17 cellular contexts compared by ENCODE assay signal in the genomic region with DNA sequence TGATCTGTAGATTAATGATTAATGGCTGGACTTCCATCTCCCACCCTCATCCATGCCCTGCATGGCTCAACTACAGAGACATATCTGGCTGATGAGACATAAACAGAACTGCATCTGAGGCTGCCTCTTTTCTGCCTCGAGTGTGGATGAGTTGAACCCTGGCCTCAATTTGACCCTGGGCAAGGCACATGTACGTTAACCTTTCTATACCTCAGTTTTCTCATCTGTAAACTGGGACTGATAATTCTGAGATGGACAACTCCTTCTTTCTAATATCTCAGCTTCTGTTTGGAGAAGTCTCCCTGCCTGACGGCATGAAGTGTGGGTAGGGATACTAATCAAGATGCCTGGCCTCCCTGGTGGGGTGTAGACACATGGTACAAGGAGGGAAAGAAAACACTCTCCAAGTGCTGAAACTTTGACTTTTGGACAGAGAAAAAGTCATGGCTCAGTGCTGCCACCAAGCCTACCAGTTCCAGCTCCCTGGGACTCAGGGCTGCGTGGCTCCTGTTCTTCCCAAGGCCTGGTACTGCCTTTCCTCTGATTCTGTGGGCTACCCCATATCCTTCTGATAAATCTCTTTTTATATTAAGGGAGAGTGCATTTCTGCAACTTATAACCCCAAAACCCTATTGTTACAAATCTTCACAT.
DNase-seq lines count a peak whose midpoint lies in the region; ATAC-seq, FAIRE-seq and TF ChIP-seq lines count a peak whose summit lies in the region.
"Had no signal": no experiment of that assay in that cellular context is flagged by ENCODE, and none has a peak within 500 bp of the region (broad histone marks: within the 10 kb centered on the region; RNA-seq: fewer than 3 reads in every experiment).

No MANE protein-coding gene starts in this region.

- no peak overlapping the region for H3K4me3 ChIP-seq in GM12878
- H3K4me3 ChIP-seq: stomach had no signal

- SMC1A ChIA-PET in GM12878 (lab: Charles Lee; ENCODE audit: uncharacterized antibody, unreplicated experiment), result no interaction called here

- H4K20me1 ChIP-seq in GM12878 (ENCODE audit: control insufficient read depth, insufficient read depth), result no peaks in the 10 kb centered on the region

- no TSS peak for BruUV-seq in GM12878 (replicated peaks; lab: Mats Ljungman, UMichigan)

- H3K36me3 ChIP-seq in GM12878 (ENCODE audit: control insufficient read depth in 2 of 2, insufficient read depth in 2 of 2, low read length in 1 of 2), result no peaks in the 10 kb centered on the region
- H3K36me3 ChIP-seq: stomach had no signal

- RAD21 ChIA-PET in GM12878 (lab: Charles Lee; ENCODE audit: unreplicated experiment), result interaction anchor here (0.6 kb wide), 1 partner anchor 98 kb away, joined by 3 read pairs; no protein-coding TSS in a partner anchor

- no peak overlapping the region for H3K4me2 ChIP-seq in GM12878 (ENCODE audit: control insufficient read depth, insufficient read depth)

- POLR2A ChIA-PET in GM12878 (lab: Charles Lee), result no interaction called here

- in situ Hi-C loops in GM12878 (cut with MboI), result no loop called here

- DNase-seq in HuH-7 (ENCODE audit: low spot score), result peak; percentile 29
- no peak for DNase-seq in GM12878 (ENCODE audit: low read depth, low spot score)
- peak; percentile 29 for DNase-seq in kidney tubule cell (ENCODE audit: low spot score)
- DNase-seq in posterior vena cava (ENCODE audit: low spot score), result no peak
- DNase-seq in GM19239 (ENCODE audit: insufficient read length, low spot score), result no peak
- no peak for DNase-seq in cortex of kidney (lab: John Stamatoyannopoulos, UW)
- DNase-seq: activated CD4-positive, alpha-beta T cell treated with anti-CD3 and anti-CD28 coated beads for 36 hours; activated naive CD8-positive, alpha-beta T cell treated with anti-CD3 and anti-CD28 coated beads for 36 hours; islet precursor cell; NCI-H2081; NCI-H748 treated with DMSO at 0.1 percent for 48 hours; stimulated activated CD4-positive, alpha-beta T cell treated with anti-CD3 and anti-CD28 coated beads, Interleukin-12 subunit alpha, Interleukin-12 subunit beta, amount 100 ng/mL, for 4 hours; stomach had no signal

- CTCF ChIA-PET in GM12878 (lab: Yijun Ruan, JAX), result no interaction called here

- no peak overlapping the region for H3K9ac ChIP-seq in GM12878 (ENCODE audit: control insufficient read depth, insufficient read depth, low read length)

- no peak for TF ChIP-seq EP300 in GM12878 (IDR thresholded peaks at IDR 0.05; ENCODE audit: borderline replicate concordance in 1 of 2, control insufficient read depth in 1 of 2, low read depth in 2 of 2, low read length in 2 of 2)

- no peak for TF ChIP-seq POLR2A in GM12878 (IDR thresholded peaks at IDR 0.05; ENCODE audit: low read depth, low read length)

- no peak for FAIRE-seq in GM12878 (lab: Jason Lieb, UNC)
- FAIRE-seq in GM19239 (lab: Jason Lieb, UNC), result no peak
- FAIRE-seq: GM12892 had no signal

- H2AFZ ChIP-seq in GM12878 (ENCODE audit: control insufficient read depth, low read depth, low read length), result no peak overlapping the region

- H3K27me3 ChIP-seq in GM12878 (replicated peaks in 1 of 2; ENCODE audit: control insufficient read depth in 2 of 2, insufficient read depth in 2 of 2, low read length in 1 of 2), result no peaks in the 10 kb centered on the region
- H3K27me3 ChIP-seq: stomach had no signal

- intact Hi-C loops in GM12878 (cut with micrococcal nuclease; ENCODE audit: unreplicated experiment) (no loop called here), posterior vena cava (cut with DNase I) (no loop called here)

- TF ChIP-seq CTCF in C4-2B (conservative IDR thresholded peaks at IDR 0.05) (0 out of 2 replicates have a peak, but pooled peaks have one; percentile 4), GM12878 (IDR thresholded peaks at IDR 0.05 in 2 of 3, conservative IDR thresholded peaks at IDR 0.05 in 1 of 3; ENCODE audit: control insufficient read depth in 2 of 3, extremely low read depth in 1 of 3, insufficient read depth in 1 of 3, low read depth in 3 of 3, low read length in 3 of 3) (no peak; a peak in 1 of 6 replicates)

- H3K79me2 ChIP-seq in GM12878 (ENCODE audit: control insufficient read depth, insufficient read depth, low read length), result no peaks in the 10 kb centered on the region

- no peaks in the 10 kb centered on the region for H3K4me1 ChIP-seq in GM12878 (ENCODE audit: control insufficient read depth, insufficient read depth, low read length)

- H3K27ac ChIP-seq in C4-2B (no peak overlapping the region), GM12878 (ENCODE audit: control insufficient read depth, insufficient read depth) (no peak overlapping the region)
- H3K27ac ChIP-seq: RWPE1, stomach had no signal

- WGBS in GM12878 (ENCODE audit: insufficient coverage, insufficient replicate concordance, low lambda C conversion rate, missing lambda C conversion rate), result 37% methylated on average over 4 of the region's 4 CpGs

- ATAC-seq in GM12878 (no peak), GM21423 (IDR thresholded peaks at IDR 0.05; ENCODE audit: unreplicated experiment) (no peak)
- ATAC-seq: activated CD4-positive, alpha-beta T cell treated with anti-CD3 and anti-CD28 coated beads for 36 hours had no signal

- TF ChIP-seq RAD21 in GM12878 (IDR thresholded peaks at IDR 0.05; ENCODE audit: insufficient read depth, low read depth, low read length), result no peak

- no peaks in the 10 kb centered on the region for H3K9me3 ChIP-seq in GM12878 (replicated peaks; ENCODE audit: control insufficient read depth, insufficient read depth, low read length)
- H3K9me3 ChIP-seq: stomach had no signal

TF ChIP-seq in GM12878, 131 proteins besides CTCF, POLR2A, EP300 and RAD21:
- TF ChIP-seq, protein P1, sequence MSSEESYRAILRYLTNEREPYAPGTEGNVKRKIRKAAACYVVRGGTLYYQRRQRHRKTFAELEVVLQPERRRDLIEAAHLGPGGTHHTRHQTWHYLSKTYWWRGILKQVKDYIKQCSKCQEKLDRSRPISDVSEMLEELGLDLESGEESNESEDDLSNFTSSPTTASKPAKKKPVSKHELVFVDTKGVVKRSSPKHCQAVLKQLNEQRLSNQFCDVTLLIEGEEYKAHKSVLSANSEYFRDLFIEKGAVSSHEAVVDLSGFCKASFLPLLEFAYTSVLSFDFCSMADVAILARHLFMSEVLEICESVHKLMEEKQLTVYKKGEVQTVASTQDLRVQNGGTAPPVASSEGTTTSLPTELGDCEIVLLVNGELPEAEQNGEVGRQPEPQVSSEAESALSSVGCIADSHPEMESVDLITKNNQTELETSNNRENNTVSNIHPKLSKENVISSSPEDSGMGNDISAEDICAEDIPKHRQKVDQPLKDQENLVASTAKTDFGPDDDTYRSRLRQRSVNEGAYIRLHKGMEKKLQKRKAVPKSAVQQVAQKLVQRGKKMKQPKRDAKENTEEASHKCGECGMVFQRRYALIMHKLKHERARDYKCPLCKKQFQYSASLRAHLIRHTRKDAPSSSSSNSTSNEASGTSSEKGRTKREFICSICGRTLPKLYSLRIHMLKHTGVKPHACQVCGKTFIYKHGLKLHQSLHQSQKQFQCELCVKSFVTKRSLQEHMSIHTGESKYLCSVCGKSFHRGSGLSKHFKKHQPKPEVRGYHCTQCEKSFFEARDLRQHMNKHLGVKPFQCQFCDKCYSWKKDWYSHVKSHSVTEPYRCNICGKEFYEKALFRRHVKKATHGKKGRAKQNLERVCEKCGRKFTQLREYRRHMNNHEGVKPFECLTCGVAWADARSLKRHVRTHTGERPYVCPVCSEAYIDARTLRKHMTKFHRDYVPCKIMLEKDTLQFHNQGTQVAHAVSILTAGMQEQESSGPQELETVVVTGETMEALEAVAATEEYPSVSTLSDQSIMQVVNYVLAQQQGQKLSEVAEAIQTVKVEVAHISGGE (CRISPR knock-in tag; IDR thresholded peaks at IDR 0.05), result no peak
- TF ChIP-seq, protein P2, sequence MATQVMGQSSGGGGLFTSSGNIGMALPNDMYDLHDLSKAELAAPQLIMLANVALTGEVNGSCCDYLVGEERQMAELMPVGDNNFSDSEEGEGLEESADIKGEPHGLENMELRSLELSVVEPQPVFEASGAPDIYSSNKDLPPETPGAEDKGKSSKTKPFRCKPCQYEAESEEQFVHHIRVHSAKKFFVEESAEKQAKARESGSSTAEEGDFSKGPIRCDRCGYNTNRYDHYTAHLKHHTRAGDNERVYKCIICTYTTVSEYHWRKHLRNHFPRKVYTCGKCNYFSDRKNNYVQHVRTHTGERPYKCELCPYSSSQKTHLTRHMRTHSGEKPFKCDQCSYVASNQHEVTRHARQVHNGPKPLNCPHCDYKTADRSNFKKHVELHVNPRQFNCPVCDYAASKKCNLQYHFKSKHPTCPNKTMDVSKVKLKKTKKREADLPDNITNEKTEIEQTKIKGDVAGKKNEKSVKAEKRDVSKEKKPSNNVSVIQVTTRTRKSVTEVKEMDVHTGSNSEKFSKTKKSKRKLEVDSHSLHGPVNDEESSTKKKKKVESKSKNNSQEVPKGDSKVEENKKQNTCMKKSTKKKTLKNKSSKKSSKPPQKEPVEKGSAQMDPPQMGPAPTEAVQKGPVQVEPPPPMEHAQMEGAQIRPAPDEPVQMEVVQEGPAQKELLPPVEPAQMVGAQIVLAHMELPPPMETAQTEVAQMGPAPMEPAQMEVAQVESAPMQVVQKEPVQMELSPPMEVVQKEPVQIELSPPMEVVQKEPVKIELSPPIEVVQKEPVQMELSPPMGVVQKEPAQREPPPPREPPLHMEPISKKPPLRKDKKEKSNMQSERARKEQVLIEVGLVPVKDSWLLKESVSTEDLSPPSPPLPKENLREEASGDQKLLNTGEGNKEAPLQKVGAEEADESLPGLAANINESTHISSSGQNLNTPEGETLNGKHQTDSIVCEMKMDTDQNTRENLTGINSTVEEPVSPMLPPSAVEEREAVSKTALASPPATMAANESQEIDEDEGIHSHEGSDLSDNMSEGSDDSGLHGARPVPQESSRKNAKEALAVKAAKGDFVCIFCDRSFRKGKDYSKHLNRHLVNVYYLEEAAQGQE (IDR thresholded peaks at IDR 0.05; ENCODE audit: low read depth, low read length), result peak; percentile 46; the same call in 1 of the 2 replicates
- TF ChIP-seq JUNB (IDR thresholded peaks at IDR 0.05) (no peak), FOXK2 (IDR thresholded peaks at IDR 0.05) (no peak)

Comparison
In these comparisons a context has a peak if more than half of its experiments do, and no peak if none do; other contexts are left out.
1. DNase-seq: peak in HuH-7 (single experiment) and kidney tubule cell (single experiment); none in GM12878 (single experiment), posterior vena cava (single experiment), GM19239 (single experiment) and cortex of kidney (single experiment).